24 cellular contexts compared by ENCODE assay signal in the genomic region with DNA sequence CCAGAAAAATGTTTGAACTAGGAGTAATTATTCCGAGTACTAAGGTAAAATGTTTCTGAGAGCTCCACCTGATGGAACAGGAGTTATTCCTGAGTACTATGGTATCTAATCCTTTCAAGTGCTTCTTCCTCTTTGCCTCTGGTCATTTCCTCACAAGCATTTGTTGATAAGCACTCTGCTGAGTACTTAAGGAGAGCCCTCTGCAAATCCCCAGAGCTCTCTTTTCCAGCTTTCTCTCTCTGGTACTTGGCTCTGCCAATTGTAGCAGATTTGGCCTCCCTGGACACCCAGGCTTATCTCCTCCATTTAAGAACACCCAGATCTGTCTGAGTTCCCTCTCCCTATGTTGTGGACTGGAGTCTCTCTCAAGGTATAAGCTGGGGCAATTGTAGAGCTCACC.
"Had no signal": no experiment of that assay in that cellular context is flagged by ENCODE, and none has a peak within 500 bp of the region (broad histone marks: within the 10 kb centered on the region; RNA-seq: fewer than 3 reads in every experiment).

No MANE protein-coding gene starts in this region.

- H3K4me1 ChIP-seq: adrenal gland, heart left ventricle, sigmoid colon had no signal

- H3K27ac ChIP-seq: adrenal gland, coronary artery, epithelial cell of prostate, heart left ventricle, sigmoid colon had no signal

- H3K4me2 ChIP-seq: smooth muscle cell had no signal

- H3K36me3 ChIP-seq: adrenal gland, heart left ventricle, sigmoid colon had no signal

- ATAC-seq: activated T-cell treated with anti-CD3 and anti-CD28 coated beads, Interleukin-2, amount 50 U/mL, for 4 hours; heart left ventricle; left cardiac atrium; stimulated activated naive B cell treated with anti-CD40 and anti-IgM and Interleukin-4, amounts not matched to agents 10 μg/mL and 1 μg/mL and 100 μg/mL, for 72 hours had no signal

- DNase-seq: activated CD4-positive, alpha-beta T cell treated with anti-CD3 and anti-CD28 coated beads for 4 hours; activated CD4-positive, alpha-beta T cell treated with anti-CD3 and anti-CD28 coated beads, Interleukin-2, amount 50 U/mL, for 48 hours; activated CD4-positive, CD25-positive, alpha-beta regulatory T cell; activated CD8-positive, alpha-beta memory T cell treated with anti-CD3 and anti-CD28 coated beads, Interleukin-2, amount 50 U/mL, for 48 hours; activated naive CD4-positive, alpha-beta T cell; activated T-cell treated with anti-CD3 and anti-CD28 coated beads, Interleukin-2, amount 50 U/mL, for 4 hours; adrenal gland; cerebellar nuclear complex; heart left ventricle; islet precursor cell; left cardiac atrium; naive B cell; retina; sigmoid colon; stimulated activated CD4-positive, alpha-beta T cell treated with anti-CD3 and anti-CD28 coated beads, Interleukin-2, amount 100 ng/mL, for 48 hours; stimulated activated CD8-positive, alpha-beta memory T cell treated with anti-CD3 and anti-CD28 coated beads, Interleukin-4, amount 100 ng/mL, for 48 hours; stimulated activated naive B cell treated with anti-CD40 and anti-IgM and Interleukin-4, amounts not matched to agents 10 μg/mL and 1 μg/mL and 100 μg/mL, for 72 hours; T-helper 1 cell; trophoblast cell had no signal

- H3K27me3 ChIP-seq: adrenal gland, sigmoid colon had no signal

- FAIRE-seq: bronchial epithelial cell, TTC549 had no signal

- H3K9me3 ChIP-seq: adrenal gland had no signal

- H3K4me3 ChIP-seq: adrenal gland, coronary artery, heart left ventricle, sigmoid colon, smooth muscle cell had no signal
